ENCODE assay signal across 8 cellular contexts in the genomic region with DNA sequence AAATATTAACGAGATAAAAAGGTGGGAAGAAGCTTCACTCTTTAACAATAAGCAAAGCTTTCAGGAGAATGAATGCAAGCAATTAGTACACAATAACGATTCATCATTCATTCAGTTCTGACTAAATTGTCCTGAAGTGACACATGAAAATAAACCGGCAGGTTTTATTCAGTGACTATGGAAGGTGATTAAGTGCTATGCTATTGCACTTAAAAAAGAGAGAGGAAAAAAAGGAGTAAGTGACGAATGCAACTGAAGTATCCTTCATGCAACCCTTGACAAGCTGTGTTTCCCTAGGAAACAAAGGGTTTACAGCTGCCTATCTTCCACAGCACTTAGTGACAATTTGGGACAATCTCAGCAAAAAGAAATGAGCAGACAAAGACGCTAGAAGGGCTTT. TPM values are rescaled to one million over a fixed set of nuclear protein-coding genes. Genes with fewer than 3 reads are reported as not detected.
DNase-seq lines count a peak whose midpoint lies in the region; ATAC-seq and TF ChIP-seq lines count a peak whose summit lies in the region.

No MANE protein-coding gene starts in this region.

- H3K9me3 ChIP-seq in SK-N-MC (ENCODE audit: low read depth, low read length) = no peaks in the 10 kb centered on the region

- no peak for DNase-seq in activated CD4-positive, alpha-beta T cell treated with anti-CD3 and anti-CD28 coated beads, Interleukin-2, amount 10 ng/mL, durations not matched to agents 7 days and 5 days
- DNase-seq in activated CD4-positive, alpha-beta T cell treated with anti-CD3 and anti-CD28 coated beads for 1 hour = no peak
- DNase-seq in SK-N-MC (ENCODE audit: low read depth, low spot score) (no peak), foreskin fibroblast (no peak), SW480 (ENCODE audit: low spot score) (no peak)
- DNase-seq in stimulated activated CD4-positive, alpha-beta T cell treated with anti-CD3 and anti-CD28 coated beads, Interleukin-4, amount 100 ng/mL, for 1 hour = no peak

- CTCF ChIA-PET in activated CD4-positive, alpha-beta T cell treated with anti-CD3 and anti-CD28 coated beads, Interleukin-2, amount 10 ng/mL, durations not matched to agents 7 days and 5 days (lab: Charles Lee) = no interaction called here

- peak overlapping the region; percentile 50 for H3K4me3 ChIP-seq in SK-N-MC
- peak overlapping the region; percentile 49 to 53 for H3K4me3 ChIP-seq in foreskin fibroblast (ENCODE audit: low read depth in 1 of 2, low read length in 2 of 2)

- H3K27me3 Mint-ChIP-seq in activated CD4-positive, alpha-beta T cell treated with anti-CD3 and anti-CD28 coated beads, Interleukin-2, amount 10 ng/mL, durations not matched to agents 7 days and 5 days = no peaks in the 10 kb centered on the region
- no peaks in the 10 kb centered on the region for H3K27me3 Mint-ChIP-seq in stimulated activated memory B cell treated with anti-CD40 and anti-IgM and Interleukin-4, amounts not matched to agents 10 μg/mL and 1 μg/mL and 100 μg/mL, for 72 hours

- H3K9me3 Mint-ChIP-seq in activated CD4-positive, alpha-beta T cell treated with anti-CD3 and anti-CD28 coated beads, Interleukin-2, amount 10 ng/mL, durations not matched to agents 7 days and 5 days = peaks cover 10% of the 10 kb centered on the region
- peaks cover 5% of the 10 kb centered on the region for H3K9me3 Mint-ChIP-seq in stimulated activated memory B cell treated with anti-CD40 and anti-IgM and Interleukin-4, amounts not matched to agents 10 μg/mL and 1 μg/mL and 100 μg/mL, for 72 hours

- H3K4me1 Mint-ChIP-seq in activated CD4-positive, alpha-beta T cell treated with anti-CD3 and anti-CD28 coated beads, Interleukin-2, amount 10 ng/mL, durations not matched to agents 7 days and 5 days = peaks cover 32% of the 10 kb centered on the region
- peaks cover 42% of the 10 kb centered on the region for H3K4me1 Mint-ChIP-seq in stimulated activated memory B cell treated with anti-CD40 and anti-IgM and Interleukin-4, amounts not matched to agents 10 μg/mL and 1 μg/mL and 100 μg/mL, for 72 hours

- H3K27ac Mint-ChIP-seq in activated CD4-positive, alpha-beta T cell treated with anti-CD3 and anti-CD28 coated beads, Interleukin-2, amount 10 ng/mL, durations not matched to agents 7 days and 5 days = peak overlapping the region; percentile 72
- peak overlapping the region; percentile 88 for H3K27ac Mint-ChIP-seq in stimulated activated memory B cell treated with anti-CD40 and anti-IgM and Interleukin-4, amounts not matched to agents 10 μg/mL and 1 μg/mL and 100 μg/mL, for 72 hours

- H3K27ac ChIP-seq in SK-N-MC = no peak overlapping the region

- H3K36me3 ChIP-seq in SK-N-MC (ENCODE audit: insufficient read depth, low read length) = peaks cover 23% of the 10 kb centered on the region

- peaks cover 28% of the 10 kb centered on the region for H3K36me3 Mint-ChIP-seq in activated CD4-positive, alpha-beta T cell treated with anti-CD3 and anti-CD28 coated beads, Interleukin-2, amount 10 ng/mL, durations not matched to agents 7 days and 5 days (ENCODE audit: low read depth)
- peaks cover 28% of the 10 kb centered on the region for H3K36me3 Mint-ChIP-seq in stimulated activated memory B cell treated with anti-CD40 and anti-IgM and Interleukin-4, amounts not matched to agents 10 μg/mL and 1 μg/mL and 100 μg/mL, for 72 hours

- TF ChIP-seq CTCF in foreskin fibroblast (IDR thresholded peaks at IDR 0.05; ENCODE audit: low read depth, low read length) = no peak

- no peak overlapping the region for H3K9ac ChIP-seq in SK-N-MC (ENCODE audit: insufficient read length)

- peak overlapping the region; percentile 90 for H3K4me3 Mint-ChIP-seq in activated CD4-positive, alpha-beta T cell treated with anti-CD3 and anti-CD28 coated beads, Interleukin-2, amount 10 ng/mL, durations not matched to agents 7 days and 5 days
- peak overlapping the region; percentile 94 for H3K4me3 Mint-ChIP-seq in stimulated activated memory B cell treated with anti-CD40 and anti-IgM and Interleukin-4, amounts not matched to agents 10 μg/mL and 1 μg/mL and 100 μg/mL, for 72 hours

- no peak for ATAC-seq in stimulated activated memory B cell treated with anti-CD40 and anti-IgM and Interleukin-4, amounts not matched to agents 10 μg/mL and 1 μg/mL and 100 μg/mL, for 72 hours
- ATAC-seq in HG03342 (IDR thresholded peaks at IDR 0.05; ENCODE audit: unreplicated experiment) = no peak

- POLR2A ChIA-PET in activated CD4-positive, alpha-beta T cell treated with anti-CD3 and anti-CD28 coated beads, Interleukin-2, amount 10 ng/mL, durations not matched to agents 7 days and 5 days (lab: Charles Lee) = no interaction called here

RNA-seq across cellular contexts. Expression of a gene that starts 1.4 kb away (rescaled TPM):
- total RNA-seq in activated CD4-positive, alpha-beta T cell treated with anti-CD3 and anti-CD28 coated beads, Interleukin-2, amount 10 ng/mL, durations not matched to agents 7 days and 5 days = 10 to 100 TPM in 1 of 2 experiments, 1 to 10 TPM in 1; 9.5 to 10.8 TPM

RNA-seq across cellular contexts. Expression of a gene that starts 4.2 kb away (rescaled TPM):
- total RNA-seq in activated CD4-positive, alpha-beta T cell treated with anti-CD3 and anti-CD28 coated beads, Interleukin-2, amount 10 ng/mL, durations not matched to agents 7 days and 5 days = 1 to 10 TPM; 9.1 to 9.9 TPM

RNA-seq across cellular contexts. Expression of a gene that starts 55.6 kb away (rescaled TPM):
- total RNA-seq in activated CD4-positive, alpha-beta T cell treated with anti-CD3 and anti-CD28 coated beads, Interleukin-2, amount 10 ng/mL, durations not matched to agents 7 days and 5 days = 10 to 100 TPM; 11.7 to 12.7 TPM
